ENCODE assay signal across 34 cellular contexts in genomic region chr3:67616046-67616445, GRCh38.
"Had no signal": no experiment of that assay in that cellular context is flagged by ENCODE, and none has a peak within 500 bp of the region (broad histone marks: within the 10 kb centered on the region; RNA-seq: fewer than 3 reads in every experiment).

No MANE protein-coding gene starts in this region.

- H3K9me3 Mint-ChIP-seq: activated B cell treated with CpG ODN at 0.5 μM for 24 hours; activated CD4-positive, alpha-beta memory T cell treated with anti-CD3 and anti-CD28 coated beads for 36 hours; activated CD8-positive, alpha-beta T cell treated with anti-CD3 and anti-CD28 coated beads for 36 hours; activated naive CD4-positive, alpha-beta T cell treated with anti-CD3 and anti-CD28 coated beads, Interleukin-2, amount 10 ng/mL, durations not matched to agents 7 days and 5 days; activated naive CD4-positive, alpha-beta T cell treated with anti-CD3 and anti-CD28 coated beads, Interleukin-2, amount 50 U/mL, for 24 hours; activated naive CD8-positive, alpha-beta T cell treated with anti-CD3 and anti-CD28 coated beads, Interleukin-2, amount 50 U/mL, for 24 hours; activated T-cell treated with anti-CD3 and anti-CD28 coated beads, Interleukin-2, amount 50 U/mL, for 4 hours; activated T-cell treated with anti-CD3 and anti-CD28 coated beads, Interleukin-2, amount 50 U/mL, for 72 hours; activated T-helper 1 cell treated with anti-CD3 and anti-CD28 coated beads, Interleukin-12 subunit alpha, Interleukin-12 subunit beta, Interleukin-2, Interleukin-4 antibody, amounts not matched to agents 30 ng/mL and 10 ng/mL and 1 ng/mL, durations not matched to agents 14 hours and 24 hours and 36 hours; activated T-helper 2 cell treated with anti-CD3 and anti-CD28 coated beads, Interferon-gamma antibody, Interleukin-2, Interleukin-4, amounts not matched to agents 10 μg/mL and 5 μg/mL and 100 μg/mL, durations not matched to agents 14 hours and 24 hours and 36 hours; brain; central memory CD8-positive, alpha-beta T cell; T-cell had no signal

- H3K27ac Mint-ChIP-seq: activated B cell treated with CpG ODN at 0.5 μM for 24 hours; activated CD4-positive, alpha-beta memory T cell treated with anti-CD3 and anti-CD28 coated beads for 36 hours; activated CD4-positive, alpha-beta T cell treated with anti-CD3 and anti-CD28 coated beads, Interleukin-2, amount 10 ng/mL, durations not matched to agents 24 days and 14 days; activated CD8-positive, alpha-beta T cell treated with anti-CD3 and anti-CD28 coated beads for 36 hours; activated naive CD4-positive, alpha-beta T cell treated with anti-CD3 and anti-CD28 coated beads, Interleukin-2, amount 10 ng/mL, durations not matched to agents 7 days and 5 days; activated naive CD8-positive, alpha-beta T cell; activated naive CD8-positive, alpha-beta T cell treated with anti-CD3 and anti-CD28 coated beads, Interleukin-2, amount 10 ng/mL, durations not matched to agents 7 days and 5 days; activated naive CD8-positive, alpha-beta T cell treated with anti-CD3 and anti-CD28 coated beads, Interleukin-2, amount 50 U/mL, for 24 hours; activated T-cell treated with anti-CD3 and anti-CD28 coated beads, Interleukin-2, amount 50 U/mL, for 72 hours; activated T-helper 1 cell treated with anti-CD3 and anti-CD28 coated beads, Interleukin-12 subunit alpha, Interleukin-12 subunit beta, Interleukin-2, Interleukin-4 antibody, amounts not matched to agents 30 ng/mL and 10 ng/mL and 1 ng/mL, durations not matched to agents 14 hours and 24 hours and 36 hours; activated T-helper 2 cell treated with anti-CD3 and anti-CD28 coated beads, Interferon-gamma antibody, Interleukin-2, Interleukin-4, amounts not matched to agents 10 μg/mL and 5 μg/mL and 100 μg/mL, durations not matched to agents 14 hours and 24 hours and 36 hours; brain; T-helper 17 cell had no signal

- H3K4me1 Mint-ChIP-seq: activated CD4-positive, alpha-beta T cell treated with anti-CD3 and anti-CD28 coated beads, Interleukin-2, amount 10 ng/mL, durations not matched to agents 24 days and 14 days had no signal

- H3K36me3 ChIP-seq: cardiac muscle cell had no signal

- H3K4me3 Mint-ChIP-seq: activated B cell treated with CpG ODN at 0.5 μM for 24 hours; activated CD4-positive, alpha-beta memory T cell treated with anti-CD3 and anti-CD28 coated beads for 36 hours; activated CD4-positive, alpha-beta T cell treated with anti-CD3 and anti-CD28 coated beads, Interleukin-2, amount 10 ng/mL, durations not matched to agents 24 days and 14 days; activated CD8-positive, alpha-beta T cell treated with anti-CD3 and anti-CD28 coated beads for 36 hours; activated naive CD4-positive, alpha-beta T cell treated with anti-CD3 and anti-CD28 coated beads, Interleukin-2, amount 10 ng/mL, durations not matched to agents 7 days and 5 days; activated naive CD4-positive, alpha-beta T cell treated with anti-CD3 and anti-CD28 coated beads, Interleukin-2, amount 50 U/mL, for 24 hours; activated naive CD8-positive, alpha-beta T cell; activated naive CD8-positive, alpha-beta T cell treated with anti-CD3 and anti-CD28 coated beads, Interleukin-2, amount 10 ng/mL, durations not matched to agents 7 days and 5 days; activated naive CD8-positive, alpha-beta T cell treated with anti-CD3 and anti-CD28 coated beads, Interleukin-2, amount 50 U/mL, for 24 hours; activated T-cell treated with anti-CD3 and anti-CD28 coated beads, Interleukin-2, amount 50 U/mL, for 4 hours; activated T-cell treated with anti-CD3 and anti-CD28 coated beads, Interleukin-2, amount 50 U/mL, for 72 hours; activated T-helper 1 cell treated with anti-CD3 and anti-CD28 coated beads, Interleukin-12 subunit alpha, Interleukin-12 subunit beta, Interleukin-2, Interleukin-4 antibody, amounts not matched to agents 30 ng/mL and 10 ng/mL and 1 ng/mL, durations not matched to agents 14 hours and 24 hours and 36 hours; brain; central memory CD8-positive, alpha-beta T cell; T-cell; T-helper 17 cell had no signal

- H3K36me3 Mint-ChIP-seq: brain had no signal

- DNase-seq: activated B cell treated with CpG ODN at 0.5 μM for 24 hours; activated CD4-positive, alpha-beta memory T cell treated with anti-CD3 and anti-CD28 coated beads for 36 hours; activated CD4-positive, alpha-beta T cell treated with anti-CD3 and anti-CD28 coated beads for 4 hours; activated CD4-positive, alpha-beta T cell treated with anti-CD3 and anti-CD28 coated beads, Interleukin-2, amount 10 ng/mL, durations not matched to agents 24 days and 14 days; activated CD4-positive, alpha-beta T cell treated with anti-CD3 and anti-CD28 coated beads, Interleukin-2, amount 50 U/mL, for 1 hour; activated CD4-positive, alpha-beta T cell treated with anti-CD3 and anti-CD28 coated beads, Interleukin-2, amount 50 U/mL, for 4 hours; activated CD4-positive, CD25-positive, alpha-beta regulatory T cell treated with anti-CD3 and anti-CD28 coated beads, Interleukin-2, amount 50 U/mL, for 72 hours; activated CD8-positive, alpha-beta memory T cell treated with anti-CD3 and anti-CD28 coated beads, Interleukin-2, amount 50 U/mL, for 4 hours; activated CD8-positive, alpha-beta T cell treated with anti-CD3 and anti-CD28 coated beads for 36 hours; activated effector memory CD4-positive, alpha-beta T cell treated with Interleukin-2 at 50 U/mL for 16 hours; activated gamma-delta T cell; activated naive CD4-positive, alpha-beta T cell treated with anti-CD3 and anti-CD28 coated beads, Interleukin-2, amount 10 ng/mL, durations not matched to agents 7 days and 5 days; activated naive CD4-positive, alpha-beta T cell treated with Interleukin-2 at 50 U/mL for 16 hours; activated naive CD8-positive, alpha-beta T cell treated with anti-CD3 and anti-CD28 coated beads, Interleukin-2, amount 10 ng/mL, durations not matched to agents 7 days and 5 days; activated naive CD8-positive, alpha-beta T cell treated with anti-CD3 and anti-CD28 coated beads, Interleukin-2, amount 50 U/mL, for 24 hours; activated T-cell treated with anti-CD3 and anti-CD28 coated beads for 4 hours; activated T-cell treated with anti-CD3 and anti-CD28 coated beads, Interleukin-2, amount 50 U/mL, for 1 hour; activated T-cell treated with anti-CD3 and anti-CD28 coated beads, Interleukin-2, amount 50 U/mL, for 4 hours; activated T-cell treated with anti-CD3 and anti-CD28 coated beads, Interleukin-2, amount 50 U/mL, for 72 hours; amygdala; anterior cingulate cortex; caudate nucleus; cerebellar nuclear complex; T-cell; T-helper 17 cell had no signal

- H3K27me3 Mint-ChIP-seq: activated B cell treated with CpG ODN at 0.5 μM for 24 hours; activated CD4-positive, alpha-beta memory T cell treated with anti-CD3 and anti-CD28 coated beads for 36 hours; activated CD4-positive, alpha-beta T cell treated with anti-CD3 and anti-CD28 coated beads, Interleukin-2, amount 10 ng/mL, durations not matched to agents 24 days and 14 days; activated CD8-positive, alpha-beta T cell treated with anti-CD3 and anti-CD28 coated beads for 36 hours; activated naive CD4-positive, alpha-beta T cell treated with anti-CD3 and anti-CD28 coated beads, Interleukin-2, amount 10 ng/mL, durations not matched to agents 7 days and 5 days; activated naive CD4-positive, alpha-beta T cell treated with anti-CD3 and anti-CD28 coated beads, Interleukin-2, amount 50 U/mL, for 24 hours; activated naive CD8-positive, alpha-beta T cell; activated naive CD8-positive, alpha-beta T cell treated with anti-CD3 and anti-CD28 coated beads, Interleukin-2, amount 10 ng/mL, durations not matched to agents 7 days and 5 days; activated naive CD8-positive, alpha-beta T cell treated with anti-CD3 and anti-CD28 coated beads, Interleukin-2, amount 50 U/mL, for 24 hours; brain; central memory CD8-positive, alpha-beta T cell; T-cell; T-helper 17 cell had no signal

- H3K9me3 ChIP-seq: ascending aorta had no signal

- ATAC-seq: activated CD8-positive, alpha-beta T cell treated with anti-CD3 and anti-CD28 coated beads for 36 hours; activated naive CD8-positive, alpha-beta T cell treated with anti-CD3 and anti-CD28 coated beads, Interleukin-2, amount 50 U/mL, for 24 hours; activated T-cell treated with anti-CD3 and anti-CD28 coated beads, Interleukin-2, amount 50 U/mL, for 72 hours; T-cell; T-helper 17 cell had no signal

- H3K4me1 ChIP-seq: ascending aorta had no signal

- H3K27me3 ChIP-seq: ascending aorta, cardiac muscle cell had no signal

- H3K4me3 ChIP-seq: ascending aorta, cardiac muscle cell had no signal

- H3K27ac ChIP-seq: ascending aorta, cardiac muscle cell, VCaP had no signal
